10 cellular contexts compared by ENCODE assay signal in the genomic region with DNA sequence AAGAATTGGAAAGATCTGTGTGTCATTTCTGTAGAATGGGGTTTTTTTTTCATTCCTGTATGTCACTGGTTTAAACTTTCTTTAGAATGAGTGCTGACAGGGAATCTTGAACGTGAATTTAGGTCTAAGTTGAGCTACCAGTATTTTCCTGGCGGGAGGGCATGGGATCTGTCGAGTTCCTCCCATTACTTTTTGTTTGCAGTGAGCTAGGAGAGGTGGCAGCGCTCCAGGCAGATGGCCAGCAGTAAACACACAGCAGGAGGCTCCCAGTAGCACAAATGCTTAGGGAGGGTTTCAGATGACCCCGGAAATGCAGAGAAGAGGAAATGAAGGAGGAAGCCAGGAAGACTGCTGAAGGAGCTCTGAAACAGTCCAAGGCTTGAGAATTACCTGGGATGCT.
A peak's percentile ranks its signal among the peaks of the same experiment; 100 is the strongest.
DNase-seq lines count a peak whose midpoint lies in the region; ATAC-seq, FAIRE-seq and TF ChIP-seq lines count a peak whose summit lies in the region.
"Had no signal": no experiment of that assay in that cellular context is flagged by ENCODE, and none has a peak within 500 bp of the region (broad histone marks: within the 10 kb centered on the region; RNA-seq: fewer than 3 reads in every experiment).

No MANE protein-coding gene starts in this region.

- CTCF ChIA-PET in WTC11 (lab: Charles Lee) = interaction anchor here (1.2 kb wide), 1 partner anchor 260 kb away, joined by 3 read pairs; no protein-coding TSS in a partner anchor

- FAIRE-seq in islet of Langerhans (lab: Jason Lieb, UNC) = peak; percentile 58

- H3K36me3 Mint-ChIP-seq in WTC11 = peaks cover 5% of the 10 kb centered on the region

- H3K4me3 Mint-ChIP-seq in WTC11 = no peak overlapping the region
- H3K4me3 Mint-ChIP-seq: T-helper 2 cell treated with Interferon-gamma antibody and Interleukin-4, amounts not matched to agents 5 μg/mL and 100 μg/mL, for 36 hours had no signal

- peak overlapping the region; percentile 28 for H3K27ac Mint-ChIP-seq in WTC11
- H3K27ac Mint-ChIP-seq: T-helper 2 cell treated with Interferon-gamma antibody and Interleukin-4, amounts not matched to agents 5 μg/mL and 100 μg/mL, for 36 hours had no signal

- POLR2A ChIA-PET in WTC11 (lab: Charles Lee) = no interaction called here

- peak; percentile 94 for ATAC-seq in WTC11
- ATAC-seq in HG03135 (IDR thresholded peaks at IDR 0.05; ENCODE audit: unreplicated experiment) = no peak
- no peak for ATAC-seq in HG03460 (IDR thresholded peaks at IDR 0.05; ENCODE audit: unreplicated experiment)
- no peak for ATAC-seq in GM21515 (IDR thresholded peaks at IDR 0.05; ENCODE audit: unreplicated experiment)

- H3K4me1 Mint-ChIP-seq in WTC11 = peaks cover 48% of the 10 kb centered on the region

- H3K9me3 Mint-ChIP-seq in WTC11 = peaks cover 10% of the 10 kb centered on the region

- no peak for TF ChIP-seq CTCF in WTC11 (IDR thresholded peaks at IDR 0.05)

- peak; percentile 91 for DNase-seq in DMS 273 (lab: John Stamatoyannopoulos, UW; ENCODE audit: unreplicated experiment)
- peak; percentile 3 for DNase-seq in NCI-H146 treated with DMSO at 0.1 percent for 48 hours (lab: John Stamatoyannopoulos, UW; ENCODE audit: unreplicated experiment)
- DNase-seq in WTC11 (ENCODE audit: low spot score) = peak; percentile 32
- DNase-seq in HuH-7.5 (ENCODE audit: low spot score) = no peak
- DNase-seq: KG1 had no signal

- no peaks in the 10 kb centered on the region for H3K27me3 Mint-ChIP-seq in WTC11 (ENCODE audit: low read depth)

TF ChIP-seq in WTC11, 78 proteins besides CTCF, POLR2A, EP300 and RAD21:
- TF ChIP-seq SP1 (CRISPR knock-in tag; conservative IDR thresholded peaks at IDR 0.05) = no peak
- TF ChIP-seq ARID4B (CRISPR knock-in tag; IDR thresholded peaks at IDR 0.05; ENCODE audit: borderline replicate concordance) = no peak
- TF ChIP-seq ETV6 (CRISPR knock-in tag; IDR thresholded peaks at IDR 0.05) = peak; percentile 94
- TF ChIP-seq CREB1 (CRISPR knock-in tag; IDR thresholded peaks at IDR 0.05) = no peak
- 0 out of 2 replicates have a peak, but pooled peaks have one; percentile 23 for TF ChIP-seq FOXP4 (CRISPR knock-in tag; IDR thresholded peaks at IDR 0.05)
- peak; percentile 95 for TF ChIP-seq ZNF423 (CRISPR knock-in tag; IDR thresholded peaks at IDR 0.05)
